ENCODE assay signal across 1 cellular context in the genomic region with DNA sequence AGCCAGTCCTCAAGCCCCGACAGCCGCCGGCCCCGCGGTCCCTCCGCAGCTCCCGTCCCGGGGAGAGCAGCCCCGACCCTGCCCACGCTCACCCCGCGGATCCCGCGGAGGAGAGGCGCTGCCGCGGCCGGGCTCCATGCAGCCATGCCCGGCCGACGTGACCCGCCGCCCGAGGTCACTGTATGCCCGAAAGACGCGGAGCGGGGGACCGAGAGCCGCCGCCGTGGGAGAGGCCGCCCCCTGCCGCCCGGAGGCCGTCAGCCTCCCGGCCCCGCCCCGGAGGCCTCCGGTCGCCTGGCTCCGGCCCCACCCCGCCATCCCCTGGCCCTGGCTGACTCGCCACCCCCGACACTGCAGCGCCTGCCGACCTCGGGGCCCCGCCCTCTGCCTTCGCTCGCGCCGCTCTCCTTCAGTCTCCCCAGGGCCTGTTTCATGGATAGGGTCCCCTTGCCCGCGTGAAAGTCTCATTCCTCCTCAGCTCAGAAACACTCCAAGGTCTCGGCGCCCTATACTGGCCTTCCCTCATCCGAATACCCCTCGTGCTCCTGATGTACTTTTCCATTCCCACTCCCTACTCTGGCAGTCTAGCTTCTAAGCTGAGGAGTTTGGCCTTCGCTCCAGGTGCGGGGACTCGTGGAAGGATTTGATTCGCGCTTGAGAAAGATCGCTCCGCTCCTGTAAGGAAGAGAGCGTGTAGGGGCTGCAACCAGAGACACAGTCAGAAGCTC.
TF ChIP-seq lines count a peak whose summit lies in the region.

A gene with protein sequence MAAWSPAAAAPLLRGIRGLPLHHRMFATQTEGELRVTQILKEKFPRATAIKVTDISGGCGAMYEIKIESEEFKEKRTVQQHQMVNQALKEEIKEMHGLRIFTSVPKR (minus strand): TSS at position 184 of the 728 bp plus-strand sequence. CDS start 38 bp downstream, at position 146.

TF ChIP-seq in HepG2, 621 proteins besides CTCF, POLR2A, EP300 and RAD21 (continued from another document and continues in another):
- TF ChIP-seq IRX3 (CRISPR knock-in tag; IDR thresholded peaks at IDR 0.05; ENCODE audit: borderline replicate concordance, low read depth) (peak; percentile 67), ZNF225 (CRISPR knock-in tag; IDR thresholded peaks at IDR 0.05) (no peak), ZNF670 (CRISPR knock-in tag; IDR thresholded peaks at IDR 0.05; ENCODE audit: borderline replicate concordance) (peak; percentile 52; the same call in 1 of the 2 replicates), HDAC2 (CRISPR knock-in tag; IDR thresholded peaks at IDR 0.05) (peak; percentile 44; the same call in 1 of the 2 replicates), SMYD3 (CRISPR knock-in tag; IDR thresholded peaks at IDR 0.05) (peak; percentile 85; the same call in 1 of the 2 replicates), JUND (CRISPR knock-in tag; IDR thresholded peaks at IDR 0.05) (no peak; the same call in 1 of the 2 replicates), NFIC (IDR thresholded peaks at IDR 0.05; ENCODE audit: low read length) (peak; percentile 25; the same call in 1 of the 2 replicates), ZNF878 (CRISPR knock-in tag; IDR thresholded peaks at IDR 0.05) (no peak), ZMYM4 (CRISPR knock-in tag; IDR thresholded peaks at IDR 0.05) (peak; percentile 99), ZNF7 (CRISPR knock-in tag; IDR thresholded peaks at IDR 0.05) (0 out of 2 replicates have a peak, but pooled peaks have one; percentile 8), ZFP90 (CRISPR knock-in tag; IDR thresholded peaks at IDR 0.05; ENCODE audit: borderline replicate concordance) (peak; percentile 81; the same call in 1 of the 2 replicates), SOX13 (IDR thresholded peaks at IDR 0.05) (no peak), SOX13 (CRISPR knock-in tag; conservative IDR thresholded peaks at IDR 0.05 in 1 of 2, IDR thresholded peaks at IDR 0.05 in 1 of 2) (peak in 1 of 2 experiments; percentile 28; a peak in 1 of 4 replicates), ZNF143 (CRISPR knock-in tag; IDR thresholded peaks at IDR 0.05) (no peak; the same call in 1 of the 2 replicates), ZNF546 (CRISPR knock-in tag; conservative IDR thresholded peaks at IDR 0.05) (peak; percentile 76; the same call in 1 of the 2 replicates), HNRNPH1 (optimal IDR thresholded peaks at IDR 0.05; ENCODE audit: low read depth, low read length) (no peak), ZKSCAN5 (CRISPR knock-in tag; IDR thresholded peaks at IDR 0.05) (no peak), FOXK2 (IDR thresholded peaks at IDR 0.05) (no peak), ZBTB38 (CRISPR knock-in tag; IDR thresholded peaks at IDR 0.05) (peak; percentile 77)
- TF ChIP-seq, protein P1, sequence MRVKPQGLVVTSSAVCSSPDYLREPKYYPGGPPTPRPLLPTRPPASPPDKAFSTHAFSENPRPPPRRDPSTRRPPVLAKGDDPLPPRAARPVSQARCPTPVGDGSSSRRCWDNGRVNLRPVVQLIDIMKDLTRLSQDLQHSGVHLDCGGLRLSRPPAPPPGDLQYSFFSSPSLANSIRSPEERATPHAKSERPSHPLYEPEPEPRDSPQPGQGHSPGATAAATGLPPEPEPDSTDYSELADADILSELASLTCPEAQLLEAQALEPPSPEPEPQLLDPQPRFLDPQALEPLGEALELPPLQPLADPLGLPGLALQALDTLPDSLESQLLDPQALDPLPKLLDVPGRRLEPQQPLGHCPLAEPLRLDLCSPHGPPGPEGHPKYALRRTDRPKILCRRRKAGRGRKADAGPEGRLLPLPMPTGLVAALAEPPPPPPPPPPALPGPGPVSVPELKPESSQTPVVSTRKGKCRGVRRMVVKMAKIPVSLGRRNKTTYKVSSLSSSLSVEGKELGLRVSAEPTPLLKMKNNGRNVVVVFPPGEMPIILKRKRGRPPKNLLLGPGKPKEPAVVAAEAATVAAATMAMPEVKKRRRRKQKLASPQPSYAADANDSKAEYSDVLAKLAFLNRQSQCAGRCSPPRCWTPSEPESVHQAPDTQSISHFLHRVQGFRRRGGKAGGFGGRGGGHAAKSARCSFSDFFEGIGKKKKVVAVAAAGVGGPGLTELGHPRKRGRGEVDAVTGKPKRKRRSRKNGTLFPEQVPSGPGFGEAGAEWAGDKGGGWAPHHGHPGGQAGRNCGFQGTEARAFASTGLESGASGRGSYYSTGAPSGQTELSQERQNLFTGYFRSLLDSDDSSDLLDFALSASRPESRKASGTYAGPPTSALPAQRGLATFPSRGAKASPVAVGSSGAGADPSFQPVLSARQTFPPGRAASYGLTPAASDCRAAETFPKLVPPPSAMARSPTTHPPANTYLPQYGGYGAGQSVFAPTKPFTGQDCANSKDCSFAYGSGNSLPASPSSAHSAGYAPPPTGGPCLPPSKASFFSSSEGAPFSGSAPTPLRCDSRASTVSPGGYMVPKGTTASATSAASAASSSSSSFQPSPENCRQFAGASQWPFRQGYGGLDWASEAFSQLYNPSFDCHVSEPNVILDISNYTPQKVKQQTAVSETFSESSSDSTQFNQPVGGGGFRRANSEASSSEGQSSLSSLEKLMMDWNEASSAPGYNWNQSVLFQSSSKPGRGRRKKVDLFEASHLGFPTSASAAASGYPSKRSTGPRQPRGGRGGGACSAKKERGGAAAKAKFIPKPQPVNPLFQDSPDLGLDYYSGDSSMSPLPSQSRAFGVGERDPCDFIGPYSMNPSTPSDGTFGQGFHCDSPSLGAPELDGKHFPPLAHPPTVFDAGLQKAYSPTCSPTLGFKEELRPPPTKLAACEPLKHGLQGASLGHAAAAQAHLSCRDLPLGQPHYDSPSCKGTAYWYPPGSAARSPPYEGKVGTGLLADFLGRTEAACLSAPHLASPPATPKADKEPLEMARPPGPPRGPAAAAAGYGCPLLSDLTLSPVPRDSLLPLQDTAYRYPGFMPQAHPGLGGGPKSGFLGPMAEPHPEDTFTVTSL (CRISPR knock-in tag; IDR thresholded peaks at IDR 0.05; ENCODE audit: borderline replicate concordance), result no peak
- TF ChIP-seq, protein P2, sequence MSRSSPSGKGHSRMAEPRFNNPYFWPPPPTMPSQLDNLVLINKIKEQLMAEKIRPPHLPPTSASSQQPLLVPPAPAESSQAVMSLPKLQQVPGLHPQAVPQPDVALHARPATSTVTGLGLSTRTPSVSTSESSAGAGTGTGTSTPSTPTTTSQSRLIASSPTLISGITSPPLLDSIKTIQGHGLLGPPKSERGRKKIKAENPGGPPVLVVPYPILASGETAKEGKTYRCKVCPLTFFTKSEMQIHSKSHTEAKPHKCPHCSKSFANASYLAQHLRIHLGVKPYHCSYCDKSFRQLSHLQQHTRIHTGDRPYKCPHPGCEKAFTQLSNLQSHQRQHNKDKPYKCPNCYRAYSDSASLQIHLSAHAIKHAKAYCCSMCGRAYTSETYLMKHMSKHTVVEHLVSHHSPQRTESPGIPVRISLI (CRISPR knock-in tag; IDR thresholded peaks at IDR 0.05; ENCODE audit: borderline replicate concordance), result no peak; the same call in 1 of the 2 replicates
- TF ChIP-seq, protein P3, sequence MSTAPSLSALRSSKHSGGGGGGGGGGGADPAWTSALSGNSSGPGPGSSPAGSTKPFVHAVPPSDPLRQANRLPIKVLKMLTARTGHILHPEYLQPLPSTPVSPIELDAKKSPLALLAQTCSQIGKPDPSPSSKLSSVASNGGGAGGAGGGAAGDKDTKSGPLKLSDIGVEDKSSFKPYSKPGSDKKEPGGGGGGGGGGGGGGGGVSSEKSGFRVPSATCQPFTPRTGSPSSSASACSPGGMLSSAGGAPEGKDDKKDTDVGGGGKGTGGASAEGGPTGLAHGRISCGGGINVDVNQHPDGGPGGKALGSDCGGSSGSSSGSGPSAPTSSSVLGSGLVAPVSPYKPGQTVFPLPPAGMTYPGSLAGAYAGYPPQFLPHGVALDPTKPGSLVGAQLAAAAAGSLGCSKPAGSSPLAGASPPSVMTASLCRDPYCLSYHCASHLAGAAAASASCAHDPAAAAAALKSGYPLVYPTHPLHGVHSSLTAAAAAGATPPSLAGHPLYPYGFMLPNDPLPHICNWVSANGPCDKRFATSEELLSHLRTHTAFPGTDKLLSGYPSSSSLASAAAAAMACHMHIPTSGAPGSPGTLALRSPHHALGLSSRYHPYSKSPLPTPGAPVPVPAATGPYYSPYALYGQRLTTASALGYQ (CRISPR knock-in tag; IDR thresholded peaks at IDR 0.05), result peak; percentile 77
- TF ChIP-seq, protein P4, sequence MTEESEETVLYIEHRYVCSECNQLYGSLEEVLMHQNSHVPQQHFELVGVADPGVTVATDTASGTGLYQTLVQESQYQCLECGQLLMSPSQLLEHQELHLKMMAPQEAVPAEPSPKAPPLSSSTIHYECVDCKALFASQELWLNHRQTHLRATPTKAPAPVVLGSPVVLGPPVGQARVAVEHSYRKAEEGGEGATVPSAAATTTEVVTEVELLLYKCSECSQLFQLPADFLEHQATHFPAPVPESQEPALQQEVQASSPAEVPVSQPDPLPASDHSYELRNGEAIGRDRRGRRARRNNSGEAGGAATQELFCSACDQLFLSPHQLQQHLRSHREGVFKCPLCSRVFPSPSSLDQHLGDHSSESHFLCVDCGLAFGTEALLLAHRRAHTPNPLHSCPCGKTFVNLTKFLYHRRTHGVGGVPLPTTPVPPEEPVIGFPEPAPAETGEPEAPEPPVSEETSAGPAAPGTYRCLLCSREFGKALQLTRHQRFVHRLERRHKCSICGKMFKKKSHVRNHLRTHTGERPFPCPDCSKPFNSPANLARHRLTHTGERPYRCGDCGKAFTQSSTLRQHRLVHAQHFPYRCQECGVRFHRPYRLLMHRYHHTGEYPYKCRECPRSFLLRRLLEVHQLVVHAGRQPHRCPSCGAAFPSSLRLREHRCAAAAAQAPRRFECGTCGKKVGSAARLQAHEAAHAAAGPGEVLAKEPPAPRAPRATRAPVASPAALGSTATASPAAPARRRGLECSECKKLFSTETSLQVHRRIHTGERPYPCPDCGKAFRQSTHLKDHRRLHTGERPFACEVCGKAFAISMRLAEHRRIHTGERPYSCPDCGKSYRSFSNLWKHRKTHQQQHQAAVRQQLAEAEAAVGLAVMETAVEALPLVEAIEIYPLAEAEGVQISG (CRISPR knock-in tag; IDR thresholded peaks at IDR 0.05), result peak; percentile 100
- TF ChIP-seq, protein P5, sequence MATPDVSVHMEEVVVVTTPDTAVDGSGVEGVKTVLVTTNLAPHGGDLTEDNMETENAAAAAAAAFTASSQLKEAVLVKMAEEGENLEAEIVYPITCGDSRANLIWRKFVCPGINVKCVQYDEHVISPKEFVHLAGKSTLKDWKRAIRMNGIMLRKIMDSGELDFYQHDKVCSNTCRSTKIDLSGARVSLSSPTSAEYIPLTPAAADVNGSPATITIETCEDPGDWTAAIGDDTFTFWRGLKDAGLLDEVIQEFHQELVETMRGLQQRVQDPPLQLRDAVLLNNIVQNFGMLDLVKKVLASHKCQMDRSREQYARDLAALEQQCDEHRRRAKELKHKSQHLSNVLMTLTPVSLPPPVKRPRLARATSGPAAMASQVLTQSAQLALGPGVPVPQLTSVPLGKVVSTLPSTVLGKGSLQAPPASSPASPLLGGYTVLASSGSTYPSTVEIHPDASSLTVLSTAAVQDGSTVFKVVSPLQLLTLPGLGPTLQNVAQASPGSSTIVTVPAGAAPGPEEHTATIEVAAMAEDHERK (CRISPR knock-in tag; IDR thresholded peaks at IDR 0.05; ENCODE audit: low read depth), result peak; percentile 87
- TF ChIP-seq, protein P6, sequence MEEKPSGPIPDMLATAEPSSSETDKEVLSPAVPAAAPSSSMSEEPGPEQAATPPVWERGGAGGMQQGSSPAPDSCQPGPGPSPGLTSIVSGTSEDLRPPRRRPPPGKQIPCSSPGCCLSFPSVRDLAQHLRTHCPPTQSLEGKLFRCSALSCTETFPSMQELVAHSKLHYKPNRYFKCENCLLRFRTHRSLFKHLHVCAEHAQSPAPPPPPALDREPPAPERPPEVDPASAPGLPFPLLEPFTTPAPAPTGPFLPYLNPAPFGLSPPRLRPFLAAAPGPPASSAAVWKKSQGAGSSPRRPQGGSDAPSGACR (CRISPR knock-in tag; IDR thresholded peaks at IDR 0.05), result no peak
- TF ChIP-seq, protein P7, sequence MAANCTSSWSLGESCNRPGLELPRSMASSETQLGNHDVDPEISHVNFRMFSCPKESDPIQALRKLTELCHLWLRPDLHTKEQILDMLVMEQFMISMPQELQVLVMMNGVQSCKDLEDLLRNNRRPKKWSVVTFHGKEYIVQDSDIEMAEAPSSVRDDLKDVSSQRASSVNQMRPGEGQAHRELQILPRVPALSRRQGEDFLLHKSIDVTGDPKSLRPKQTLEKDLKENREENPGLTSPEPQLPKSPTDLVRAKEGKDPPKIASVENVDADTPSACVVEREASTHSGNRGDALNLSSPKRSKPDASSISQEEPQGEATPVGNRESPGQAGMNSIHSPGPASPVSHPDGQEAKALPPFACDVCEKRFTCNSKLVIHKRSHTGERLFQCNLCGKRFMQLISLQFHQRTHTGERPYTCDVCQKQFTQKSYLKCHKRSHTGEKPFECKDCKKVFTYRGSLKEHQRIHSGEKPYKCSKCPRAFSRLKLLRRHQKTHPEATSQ (CRISPR knock-in tag; IDR thresholded peaks at IDR 0.05; ENCODE audit: borderline replicate concordance), result peak; percentile 73; the same call in 1 of the 2 replicates
- TF ChIP-seq, protein P8, sequence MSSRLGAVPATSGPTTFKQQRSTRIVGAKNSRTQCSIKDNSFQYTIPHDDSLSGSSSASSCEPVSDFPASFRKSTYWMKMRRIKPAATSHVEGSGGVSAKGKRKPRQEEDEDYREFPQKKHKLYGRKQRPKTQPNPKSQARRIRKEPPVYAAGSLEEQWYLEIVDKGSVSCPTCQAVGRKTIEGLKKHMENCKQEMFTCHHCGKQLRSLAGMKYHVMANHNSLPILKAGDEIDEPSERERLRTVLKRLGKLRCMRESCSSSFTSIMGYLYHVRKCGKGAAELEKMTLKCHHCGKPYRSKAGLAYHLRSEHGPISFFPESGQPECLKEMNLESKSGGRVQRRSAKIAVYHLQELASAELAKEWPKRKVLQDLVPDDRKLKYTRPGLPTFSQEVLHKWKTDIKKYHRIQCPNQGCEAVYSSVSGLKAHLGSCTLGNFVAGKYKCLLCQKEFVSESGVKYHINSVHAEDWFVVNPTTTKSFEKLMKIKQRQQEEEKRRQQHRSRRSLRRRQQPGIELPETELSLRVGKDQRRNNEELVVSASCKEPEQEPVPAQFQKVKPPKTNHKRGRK (CRISPR knock-in tag; IDR thresholded peaks at IDR 0.05), result no peak; the same call in 1 of the 2 replicates
- TF ChIP-seq, protein P9, sequence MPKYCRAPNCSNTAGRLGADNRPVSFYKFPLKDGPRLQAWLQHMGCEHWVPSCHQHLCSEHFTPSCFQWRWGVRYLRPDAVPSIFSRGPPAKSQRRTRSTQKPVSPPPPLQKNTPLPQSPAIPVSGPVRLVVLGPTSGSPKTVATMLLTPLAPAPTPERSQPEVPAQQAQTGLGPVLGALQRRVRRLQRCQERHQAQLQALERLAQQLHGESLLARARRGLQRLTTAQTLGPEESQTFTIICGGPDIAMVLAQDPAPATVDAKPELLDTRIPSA (CRISPR knock-in tag; IDR thresholded peaks at IDR 0.05; ENCODE audit: borderline replicate concordance), result peak; percentile 54; the same call in 1 of the 2 replicates
- TF ChIP-seq, protein P10, sequence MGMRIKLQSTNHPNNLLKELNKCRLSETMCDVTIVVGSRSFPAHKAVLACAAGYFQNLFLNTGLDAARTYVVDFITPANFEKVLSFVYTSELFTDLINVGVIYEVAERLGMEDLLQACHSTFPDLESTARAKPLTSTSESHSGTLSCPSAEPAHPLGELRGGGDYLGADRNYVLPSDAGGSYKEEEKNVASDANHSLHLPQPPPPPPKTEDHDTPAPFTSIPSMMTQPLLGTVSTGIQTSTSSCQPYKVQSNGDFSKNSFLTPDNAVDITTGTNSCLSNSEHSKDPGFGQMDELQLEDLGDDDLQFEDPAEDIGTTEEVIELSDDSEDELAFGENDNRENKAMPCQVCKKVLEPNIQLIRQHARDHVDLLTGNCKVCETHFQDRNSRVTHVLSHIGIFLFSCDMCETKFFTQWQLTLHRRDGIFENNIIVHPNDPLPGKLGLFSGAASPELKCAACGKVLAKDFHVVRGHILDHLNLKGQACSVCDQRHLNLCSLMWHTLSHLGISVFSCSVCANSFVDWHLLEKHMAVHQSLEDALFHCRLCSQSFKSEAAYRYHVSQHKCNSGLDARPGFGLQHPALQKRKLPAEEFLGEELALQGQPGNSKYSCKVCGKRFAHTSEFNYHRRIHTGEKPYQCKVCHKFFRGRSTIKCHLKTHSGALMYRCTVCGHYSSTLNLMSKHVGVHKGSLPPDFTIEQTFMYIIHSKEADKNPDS (CRISPR knock-in tag; IDR thresholded peaks at IDR 0.05), result no peak
